Comparison of ENCODE assay signal across 15 cellular contexts in the genomic region with DNA sequence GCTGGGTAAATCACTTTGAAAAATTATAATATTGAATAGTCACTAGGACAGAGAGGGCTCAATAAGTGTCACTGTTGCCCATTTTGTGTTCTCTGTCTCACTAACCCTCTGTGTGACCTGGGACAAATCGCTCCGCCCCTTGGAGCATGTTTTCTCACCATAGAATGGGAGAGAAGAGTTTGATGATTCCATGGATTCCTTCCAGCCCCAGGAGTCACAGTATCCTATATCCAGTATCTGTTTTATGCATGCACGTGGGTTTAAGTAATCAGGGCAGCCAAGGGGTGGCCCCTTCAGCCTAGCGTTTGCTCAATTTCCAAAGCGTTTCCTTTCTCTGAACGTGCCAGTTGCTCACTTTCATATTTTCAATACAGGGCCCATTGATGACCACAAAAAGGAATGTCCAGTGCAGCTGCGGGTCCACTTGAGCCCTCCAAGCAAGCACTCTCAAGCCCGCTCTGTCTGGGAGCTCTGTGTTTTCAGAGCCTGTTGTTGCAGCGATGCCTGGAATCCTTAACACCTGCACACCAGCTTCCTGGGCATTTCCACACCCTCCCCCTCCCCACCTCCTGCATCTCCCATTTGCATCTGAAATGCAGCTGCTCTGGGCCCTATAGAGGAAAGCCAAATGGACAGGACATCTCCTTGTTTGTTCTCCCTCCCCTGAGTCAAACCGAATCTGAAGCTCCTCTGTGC.
DNase-seq lines count a peak whose midpoint lies in the region; ATAC-seq and TF ChIP-seq lines count a peak whose summit lies in the region.
"Had no signal": no experiment of that assay in that cellular context is flagged by ENCODE, and none has a peak within 500 bp of the region (broad histone marks: within the 10 kb centered on the region; RNA-seq: fewer than 3 reads in every experiment).

No MANE protein-coding gene starts in this region.

- no peak overlapping the region for H2BK5ac ChIP-seq in mesenchymal stem cell (ENCODE audit: low read depth, low read length, poor library complexity, severe bottlenecking)

- no peaks in the 10 kb centered on the region for H3K79me1 ChIP-seq in mesenchymal stem cell (replicated peaks; ENCODE audit: low read length, poor library complexity, severe bottlenecking)

- no peak overlapping the region for H4K91ac ChIP-seq in mesenchymal stem cell (ENCODE audit: low read length)

- intact Hi-C loops in mucosa of descending colon (cut with DNase I, micrococcal nuclease) = no loop called here

- no peak overlapping the region for H3K4ac ChIP-seq in mesenchymal stem cell (ENCODE audit: low read depth in 1 of 2, low read length in 2 of 2)

- H4K20me1 ChIP-seq in SU-DHL-6 (ENCODE audit: low read depth, low read length) = no peaks in the 10 kb centered on the region

- DNase-seq in DMS79 treated with DMSO at 0.1 percent for 48 hours (lab: John Stamatoyannopoulos, UW) (peak; percentile 59), NCI-H1930 (lab: John Stamatoyannopoulos, UW) (peak; percentile 25 to 82), mesenchymal stem cell (peak; percentile 33), mucosa of descending colon (no peak), GM10266 (ENCODE audit: extremely low spot score) (no peak)
- DNase-seq: activated B cell treated with CpG ODN at 0.5 μM for 24 hours, AML-193, left colon, testis had no signal

- ATAC-seq in mucosa of descending colon (no peak), HG03342 (IDR thresholded peaks at IDR 0.05; ENCODE audit: unreplicated experiment) (no peak), GM21528 (IDR thresholded peaks at IDR 0.05; ENCODE audit: low FRiP score, unreplicated experiment) (no peak)
- ATAC-seq: HCT116, left colon had no signal

- no peak overlapping the region for H3K9ac ChIP-seq in SU-DHL-6 (ENCODE audit: low read length)
- no peak overlapping the region for H3K9ac ChIP-seq in mesenchymal stem cell (ENCODE audit: low read length)
- H3K9ac ChIP-seq: parathyroid adenoma had no signal

- no peaks in the 10 kb centered on the region for H3K79me2 ChIP-seq in SU-DHL-6 (ENCODE audit: insufficient read depth, low read length)
- H3K79me2 ChIP-seq: parathyroid adenoma had no signal

- H2AFZ ChIP-seq in SU-DHL-6 (ENCODE audit: low read depth, low read length, severe bottlenecking) (peak overlapping the region; percentile 10), mesenchymal stem cell (ENCODE audit: low read depth, low read length) (no peak overlapping the region)
- H2AFZ ChIP-seq: parathyroid adenoma had no signal

- H3K18ac ChIP-seq in mesenchymal stem cell (ENCODE audit: low read depth in 1 of 2, low read length in 2 of 2) = no peak overlapping the region

- H2BK120ac ChIP-seq in mesenchymal stem cell (ENCODE audit: low read depth, low read length) = no peak overlapping the region

- H3K36me3 ChIP-seq in SU-DHL-6 (ENCODE audit: low read length) (no peaks in the 10 kb centered on the region), mesenchymal stem cell (ENCODE audit: control insufficient read depth in 1 of 2, insufficient read depth in 2 of 2, low read depth in 1 of 2, low read length in 2 of 2) (no peaks in the 10 kb centered on the region), mucosa of descending colon (ENCODE audit: low read depth) (no peaks in the 10 kb centered on the region)
- H3K36me3 ChIP-seq: cardiac muscle cell had no signal

- no peak overlapping the region for H2AK5ac ChIP-seq in mesenchymal stem cell (ENCODE audit: low read length, severe bottlenecking)

- no peak overlapping the region for H3K27ac ChIP-seq in SU-DHL-6 (ENCODE audit: low read depth, low read length)
- no peak overlapping the region for H3K27ac ChIP-seq in mesenchymal stem cell (ENCODE audit: low read length, poor library complexity, severe bottlenecking)
- H3K27ac ChIP-seq: cardiac muscle cell, parathyroid adenoma, testis had no signal

- TF ChIP-seq CTCF in SU-DHL-6 (IDR thresholded peaks at IDR 0.05; ENCODE audit: insufficient read depth, low read length, poor library complexity, severe bottlenecking) = no peak
- TF ChIP-seq CTCF in mucosa of descending colon (IDR thresholded peaks at IDR 0.05) = no peak
- no peak for TF ChIP-seq CTCF in GM10266 (IDR thresholded peaks at IDR 0.05; ENCODE audit: control insufficient read depth, insufficient read depth, low read depth, missing control alignments)

- H3K27me3 ChIP-seq in SU-DHL-6 (ENCODE audit: low read length) (no peaks in the 10 kb centered on the region), mesenchymal stem cell (ENCODE audit: control insufficient read depth in 1 of 2, insufficient read depth in 1 of 2, low read length in 2 of 2) (no peaks in the 10 kb centered on the region)
- H3K27me3 ChIP-seq: testis had no signal

- no peak overlapping the region for H2BK12ac ChIP-seq in mesenchymal stem cell (ENCODE audit: low read length in 2 of 2)

- 27% methylated on average over 9 of the region's 10 CpGs for WGBS in mesenchymal stem cell

- H3K9me2 ChIP-seq in SU-DHL-6 (replicated peaks; ENCODE audit: insufficient read depth, low read length) = no peaks in the 10 kb centered on the region

- H3K14ac ChIP-seq in mesenchymal stem cell (ENCODE audit: low read length in 2 of 2) = no peak overlapping the region

- H3K4me2 ChIP-seq in SU-DHL-6 (ENCODE audit: low read depth, low read length, poor library complexity, severe bottlenecking) (peak overlapping the region; percentile 9), mesenchymal stem cell (ENCODE audit: low read length, poor library complexity, severe bottlenecking) (no peak overlapping the region)

- no peak overlapping the region for H4K8ac ChIP-seq in mesenchymal stem cell (ENCODE audit: low read length)

- 0 out of 2 replicates have a peak, but pooled peaks cover 3% of the 10 kb centered on the region for H3F3A ChIP-seq in SU-DHL-6 (ENCODE audit: insufficient read depth)

- no peak overlapping the region for H2BK15ac ChIP-seq in mesenchymal stem cell (ENCODE audit: low read depth, poor library complexity, severe bottlenecking)

- H3K23ac ChIP-seq in mesenchymal stem cell (ENCODE audit: low read length in 2 of 2) = no peak overlapping the region

- H3K4me3 ChIP-seq in SU-DHL-6 (ENCODE audit: insufficient read depth, low read length, poor library complexity, severe bottlenecking) (no peak overlapping the region), mesenchymal stem cell (ENCODE audit: insufficient read depth in 1 of 2, low read depth in 1 of 2, low read length in 2 of 2) (no peak overlapping the region), mucosa of descending colon (no peak overlapping the region)
- H3K4me3 ChIP-seq: cardiac muscle cell, testis had no signal

- H3K9me3 ChIP-seq in SU-DHL-6 (ENCODE audit: insufficient read depth, low read length) (no peaks in the 10 kb centered on the region), mesenchymal stem cell (ENCODE audit: control insufficient read depth, low read length) (no peaks in the 10 kb centered on the region), mucosa of descending colon (no peaks in the 10 kb centered on the region)
- H3K9me3 ChIP-seq: testis had no signal

- H3K4me1 ChIP-seq in mesenchymal stem cell (ENCODE audit: control insufficient read depth, insufficient read depth, low read depth, low read length) (peaks cover 14% of the 10 kb centered on the region), mucosa of descending colon (ENCODE audit: low read depth) (no peaks in the 10 kb centered on the region)
- H3K4me1 ChIP-seq: parathyroid adenoma, testis had no signal

Comparison
In these comparisons a context has a peak if more than half of its experiments do, and no peak if none do; other contexts are left out.
1. DNase-seq: peak in DMS79 treated with DMSO at 0.1 percent for 48 hours (single experiment), NCI-H1930 (2 of 2) and mesenchymal stem cell (single experiment); none in mucosa of descending colon (0 of 3) and GM10266 (single experiment).